ENCODE assay signal across 16 cellular contexts in genomic region chr11:69842746-69843528, GRCh38. TPM values are rescaled to one million over a fixed set of nuclear protein-coding genes. Genes with fewer than 3 reads are reported as not detected.
"Had no signal": no experiment of that assay in that cellular context is flagged by ENCODE, and none has a peak within 500 bp of the region (broad histone marks: within the 10 kb centered on the region; RNA-seq: fewer than 3 reads in every experiment).

No MANE protein-coding gene starts in this region.

- H3K36me3 Mint-ChIP-seq: activated naive CD8-positive, alpha-beta T cell treated with anti-CD3 and anti-CD28 coated beads for 36 hours had no signal

- H3K9me3 Mint-ChIP-seq: activated naive CD8-positive, alpha-beta T cell treated with anti-CD3 and anti-CD28 coated beads for 36 hours; neural crest cell had no signal

- H3K27ac Mint-ChIP-seq: activated CD4-positive, alpha-beta memory T cell treated with anti-CD3 and anti-CD28 coated beads, Interleukin-2, amount 10 ng/mL, durations not matched to agents 7 days and 5 days; activated CD4-positive, alpha-beta T cell treated with anti-CD3 and anti-CD28 coated beads for 36 hours; activated naive CD8-positive, alpha-beta T cell treated with anti-CD3 and anti-CD28 coated beads for 36 hours had no signal

- H3K27ac ChIP-seq: body of pancreas, esophagus squamous epithelium, transverse colon had no signal

- H3K9me3 ChIP-seq: body of pancreas, esophagus squamous epithelium, transverse colon had no signal

- H3K4me3 ChIP-seq: body of pancreas, esophagus squamous epithelium, lung, transverse colon had no signal

- ATAC-seq: activated CD4-positive, alpha-beta T cell treated with anti-CD3 and anti-CD28 coated beads for 36 hours; body of pancreas; left cardiac atrium had no signal

- H3K4me3 Mint-ChIP-seq: activated CD4-positive, alpha-beta memory T cell treated with anti-CD3 and anti-CD28 coated beads, Interleukin-2, amount 10 ng/mL, durations not matched to agents 7 days and 5 days; activated CD4-positive, alpha-beta T cell treated with anti-CD3 and anti-CD28 coated beads for 36 hours; activated naive CD8-positive, alpha-beta T cell treated with anti-CD3 and anti-CD28 coated beads for 36 hours; neural crest cell had no signal

- DNase-seq: activated CD4-positive, alpha-beta memory T cell treated with anti-CD3 and anti-CD28 coated beads, Interleukin-2, amount 10 ng/mL, durations not matched to agents 7 days and 5 days; activated naive CD8-positive, alpha-beta T cell treated with anti-CD3 and anti-CD28 coated beads for 36 hours; body of pancreas; caudate nucleus; esophagus squamous epithelium; hippocampal formation; left cardiac atrium; retina; stimulated activated naive CD4-positive, alpha-beta T cell; transverse colon had no signal

- H3K4me1 Mint-ChIP-seq: activated CD4-positive, alpha-beta memory T cell treated with anti-CD3 and anti-CD28 coated beads, Interleukin-2, amount 10 ng/mL, durations not matched to agents 7 days and 5 days; activated CD4-positive, alpha-beta T cell treated with anti-CD3 and anti-CD28 coated beads for 36 hours; activated naive CD8-positive, alpha-beta T cell treated with anti-CD3 and anti-CD28 coated beads for 36 hours had no signal

- H3K4me1 ChIP-seq: body of pancreas, esophagus squamous epithelium, transverse colon had no signal

- H3K27me3 ChIP-seq: body of pancreas had no signal

- H3K36me3 ChIP-seq: esophagus squamous epithelium, transverse colon had no signal

RNA-seq across cellular contexts. Expression of gene FGF3, which starts 23.7 kb away (rescaled TPM):
- total RNA-seq: activated CD4-positive, alpha-beta memory T cell treated with anti-CD3 and anti-CD28 coated beads, Interleukin-2, amount 10 ng/mL, durations not matched to agents 7 days and 5 days; activated CD4-positive, alpha-beta T cell treated with anti-CD3 and anti-CD28 coated beads for 36 hours; activated naive CD8-positive, alpha-beta T cell treated with anti-CD3 and anti-CD28 coated beads for 36 hours; body of pancreas; endothelial cell of umbilical vein; esophagus squamous epithelium; fibroblast of villous mesenchyme; left cardiac atrium; lung; neural crest cell; skeletal muscle tissue; transverse colon had no signal
